9 cellular contexts compared by ENCODE assay signal in genomic region chr11:104668797-104669463, GRCh38.
DNase-seq lines count a peak whose midpoint lies in the region; ATAC-seq, FAIRE-seq and TF ChIP-seq lines count a peak whose summit lies in the region.
"Had no signal": no experiment of that assay in that cellular context is flagged by ENCODE, and none has a peak within 500 bp of the region (broad histone marks: within the 10 kb centered on the region; RNA-seq: fewer than 3 reads in every experiment).

No MANE protein-coding gene starts in this region.

- no peak overlapping the region for H3K4me3 Mint-ChIP-seq in CD4-positive, alpha-beta memory T cell
- no peak overlapping the region for H3K4me3 Mint-ChIP-seq in astrocyte (ENCODE audit: unreplicated experiment)
- H3K4me3 Mint-ChIP-seq in stimulated activated memory B cell treated with anti-CD40 and anti-IgM and Interleukin-4, amounts not matched to agents 10 μg/mL and 1 μg/mL and 100 μg/mL, for 72 hours, result no peak overlapping the region

- no peak overlapping the region for H2AK5ac ChIP-seq in mesendoderm (ENCODE audit: low read length)

- H3K36me3 Mint-ChIP-seq in CD4-positive, alpha-beta memory T cell, result no peaks in the 10 kb centered on the region
- H3K36me3 Mint-ChIP-seq in astrocyte (ENCODE audit: low read depth, unreplicated experiment), result no peaks in the 10 kb centered on the region
- no peaks in the 10 kb centered on the region for H3K36me3 Mint-ChIP-seq in stimulated activated memory B cell treated with anti-CD40 and anti-IgM and Interleukin-4, amounts not matched to agents 10 μg/mL and 1 μg/mL and 100 μg/mL, for 72 hours

- H3K27me3 ChIP-seq in CD4-positive, alpha-beta memory T cell (ENCODE audit: insufficient read depth, low read length), result no peaks in the 10 kb centered on the region
- H3K27me3 ChIP-seq in astrocyte (ENCODE audit: insufficient read depth, low read length) (no peaks in the 10 kb centered on the region), mesendoderm (ENCODE audit: insufficient read depth, low read length, poor library complexity) (no peaks in the 10 kb centered on the region)

- H3K23ac ChIP-seq in mesendoderm (ENCODE audit: low read length), result no peak overlapping the region

- H3K4me2 ChIP-seq in astrocyte (ENCODE audit: low read length), result peak overlapping the region; percentile 34
- H3K4me2 ChIP-seq in mesendoderm (ENCODE audit: low read length), result no peak overlapping the region

- H3K36me3 ChIP-seq in CD4-positive, alpha-beta memory T cell (ENCODE audit: insufficient read depth, low read length), result no peaks in the 10 kb centered on the region
- no peaks in the 10 kb centered on the region for H3K36me3 ChIP-seq in astrocyte (ENCODE audit: insufficient read depth, low read length)
- H3K36me3 ChIP-seq in mesendoderm (ENCODE audit: control insufficient read depth, insufficient read depth, low read length), result no peaks in the 10 kb centered on the region

- no peak overlapping the region for H3K18ac ChIP-seq in mesendoderm (ENCODE audit: low read length)

- no peaks in the 10 kb centered on the region for H3K79me1 ChIP-seq in mesendoderm (ENCODE audit: low read length)

- intact Hi-C loops in CD4-positive, alpha-beta memory T cell (cut with micrococcal nuclease), result no loop called here

- H3K4me1 ChIP-seq in CD4-positive, alpha-beta memory T cell (ENCODE audit: insufficient read depth, low read length), result peaks cover 7% of the 10 kb centered on the region
- peaks cover 10% of the 10 kb centered on the region for H3K4me1 ChIP-seq in astrocyte (ENCODE audit: insufficient read depth, low read length)
- no peaks in the 10 kb centered on the region for H3K4me1 ChIP-seq in mesendoderm (ENCODE audit: control insufficient read depth, low read depth, low read length)

- CTCF ChIA-PET in CD4-positive, alpha-beta memory T cell (lab: Charles Lee; ENCODE audit: partially characterized antibody), result no interaction called here

- H3K9ac ChIP-seq in astrocyte (ENCODE audit: low read length), result no peak overlapping the region
- H3K9ac ChIP-seq in mesendoderm (ENCODE audit: low read length), result no peak overlapping the region

- peaks cover 0 to 3% (median 0%) of the 10 kb centered on the region in 8 donors for H3K9me3 Mint-ChIP-seq in CD4-positive, alpha-beta memory T cell
- H3K9me3 Mint-ChIP-seq in astrocyte (ENCODE audit: unreplicated experiment), result no peaks in the 10 kb centered on the region
- peaks cover 2% of the 10 kb centered on the region for H3K9me3 Mint-ChIP-seq in stimulated activated memory B cell treated with anti-CD40 and anti-IgM and Interleukin-4, amounts not matched to agents 10 μg/mL and 1 μg/mL and 100 μg/mL, for 72 hours

- DNase-seq in CD4-positive, alpha-beta memory T cell, result peak in 3 of 5 donors; percentile 2 to 24 (median 16)
- peak; percentile 15 for DNase-seq in Jurkat, Clone E6-1 (ENCODE audit: low read depth, low spot score)
- peak; percentile 92 for DNase-seq in astrocyte (ENCODE audit: low read depth)
- DNase-seq in mesendoderm, result peak; percentile 10
- DNase-seq: NCI-H526 had no signal

- POLR2A ChIA-PET in CD4-positive, alpha-beta memory T cell (lab: Charles Lee; ENCODE audit: partially characterized antibody), result no interaction called here

- no peak overlapping the region for H2AFZ ChIP-seq in astrocyte (ENCODE audit: low read depth, low read length)

- no peak overlapping the region for H2BK120ac ChIP-seq in mesendoderm (ENCODE audit: low read depth, low read length)

- H3K4me1 Mint-ChIP-seq in CD4-positive, alpha-beta memory T cell, result peaks cover 7 to 11% (median 9%) of the 10 kb centered on the region in 4 donors
- H3K4me1 Mint-ChIP-seq in astrocyte (ENCODE audit: low read depth, unreplicated experiment), result peaks cover 22% of the 10 kb centered on the region
- no peaks in the 10 kb centered on the region for H3K4me1 Mint-ChIP-seq in stimulated activated memory B cell treated with anti-CD40 and anti-IgM and Interleukin-4, amounts not matched to agents 10 μg/mL and 1 μg/mL and 100 μg/mL, for 72 hours

- FAIRE-seq in astrocyte (lab: Jason Lieb, UNC), result peak; percentile 49

- ATAC-seq in GM21360 (IDR thresholded peaks at IDR 0.05; ENCODE audit: unreplicated experiment) (no peak), GM19023 (IDR thresholded peaks at IDR 0.05; ENCODE audit: unreplicated experiment) (no peak), HG02588 (IDR thresholded peaks at IDR 0.05; ENCODE audit: unreplicated experiment) (no peak)
- ATAC-seq in stimulated activated memory B cell treated with anti-CD40 and anti-IgM and Interleukin-4, amounts not matched to agents 10 μg/mL and 1 μg/mL and 100 μg/mL, for 72 hours, result no peak

- 100% methylated on average over 1 of the region's 5 CpGs for WGBS in mesendoderm (ENCODE audit: extremely low coverage, insufficient coverage, low lambda C conversion rate)

- no peak overlapping the region for H4K8ac ChIP-seq in mesendoderm (ENCODE audit: low read depth, low read length)

- no peaks in the 10 kb centered on the region for H3K79me2 ChIP-seq in astrocyte (ENCODE audit: insufficient read depth, low read length)
- H3K79me2 ChIP-seq in mesendoderm (ENCODE audit: control insufficient read depth, insufficient read depth, low read length), result no peaks in the 10 kb centered on the region

- no peak for TF ChIP-seq CTCF in astrocyte (IDR thresholded peaks at IDR 0.05; ENCODE audit: insufficient read depth, low read depth, low read length)

- no peak overlapping the region for H3K27ac ChIP-seq in CD4-positive, alpha-beta memory T cell (ENCODE audit: low read depth, low read length)
- H3K27ac ChIP-seq in astrocyte (ENCODE audit: low read depth, low read length), result no peak overlapping the region
- no peak overlapping the region for H3K27ac ChIP-seq in mesendoderm (ENCODE audit: low read depth, low read length)

- H3K9me3 ChIP-seq in CD4-positive, alpha-beta memory T cell (ENCODE audit: control insufficient read depth in 1 of 2, low read length in 2 of 2), result no peaks in the 10 kb centered on the region
- H3K9me3 ChIP-seq in astrocyte (ENCODE audit: insufficient read depth, low read depth, low read length), result no peaks in the 10 kb centered on the region

- no peak overlapping the region for H3K4ac ChIP-seq in mesendoderm (ENCODE audit: low read depth, low read length)

- H3K27me3 Mint-ChIP-seq in CD4-positive, alpha-beta memory T cell, result peaks cover 0 to 3% of the 10 kb centered on the region in 2 donors
- H3K27me3 Mint-ChIP-seq in astrocyte (ENCODE audit: low read depth, unreplicated experiment), result no peaks in the 10 kb centered on the region
- peaks cover 17% of the 10 kb centered on the region for H3K27me3 Mint-ChIP-seq in stimulated activated memory B cell treated with anti-CD40 and anti-IgM and Interleukin-4, amounts not matched to agents 10 μg/mL and 1 μg/mL and 100 μg/mL, for 72 hours

- H3K4me3 ChIP-seq in CD4-positive, alpha-beta memory T cell (ENCODE audit: low read length in 2 of 2), result no peak overlapping the region
- H3K4me3 ChIP-seq in Jurkat, Clone E6-1 (ENCODE audit: low read length), result no peak overlapping the region
- H3K4me3 ChIP-seq in astrocyte (ENCODE audit: insufficient read depth, low read depth, low read length) (no peak overlapping the region), mesendoderm (ENCODE audit: low read length) (no peak overlapping the region)

- H2BK5ac ChIP-seq in mesendoderm (ENCODE audit: low read length), result no peak overlapping the region

- no peak overlapping the region for H2BK15ac ChIP-seq in mesendoderm (replicated peaks; ENCODE audit: low read depth)

- no peak overlapping the region for H4K5ac ChIP-seq in mesendoderm (ENCODE audit: low read length)

- H4K20me1 ChIP-seq in astrocyte (ENCODE audit: insufficient read depth, low read length), result no peaks in the 10 kb centered on the region

- H3K27ac Mint-ChIP-seq in CD4-positive, alpha-beta memory T cell, result no peak overlapping the region
- H3K27ac Mint-ChIP-seq in astrocyte (ENCODE audit: unreplicated experiment), result peak overlapping the region; percentile 27
- no peak overlapping the region for H3K27ac Mint-ChIP-seq in stimulated activated memory B cell treated with anti-CD40 and anti-IgM and Interleukin-4, amounts not matched to agents 10 μg/mL and 1 μg/mL and 100 μg/mL, for 72 hours

- no peak overlapping the region for H3K56ac ChIP-seq in mesendoderm (ENCODE audit: low read length)

Comparison
In these comparisons a context has a peak if more than half of its experiments do, and no peak if none do; other contexts are left out.
1. DNase-seq: peak in every context shown above with its lines; median percentile 92 in astrocyte; 16 in CD4-positive, alpha-beta memory T cell; 15 in Jurkat, Clone E6-1; 10 in mesendoderm.